11 cellular contexts compared by ENCODE assay signal in the genomic region with DNA sequence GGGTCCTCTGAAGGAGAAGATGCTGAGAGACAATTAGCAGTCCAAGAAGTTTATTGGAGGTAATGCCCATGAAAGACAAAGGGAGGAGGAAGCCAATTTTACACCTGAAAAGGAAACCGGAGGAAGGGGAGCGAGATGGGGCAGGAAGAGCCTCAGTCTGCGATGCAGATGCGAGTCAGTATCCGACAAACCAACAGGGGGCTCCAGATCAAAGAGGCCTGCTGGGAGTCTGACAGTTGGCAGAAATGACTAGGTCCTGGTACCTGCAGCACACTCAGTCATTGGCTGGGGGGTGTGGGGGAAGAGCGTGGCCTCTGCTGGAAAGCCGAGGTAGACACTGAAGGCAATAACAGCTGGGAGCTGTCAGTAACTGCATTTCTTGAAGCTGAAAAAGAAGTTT.
A peak's percentile ranks its signal among the peaks of the same experiment; 100 is the strongest.
DNase-seq lines count a peak whose midpoint lies in the region; ATAC-seq and TF ChIP-seq lines count a peak whose summit lies in the region.
"Had no signal": no experiment of that assay in that cellular context is flagged by ENCODE, and none has a peak within 500 bp of the region (broad histone marks: within the 10 kb centered on the region; RNA-seq: fewer than 3 reads in every experiment).

No MANE protein-coding gene starts in this region.

- no peak overlapping the region for H2AFZ ChIP-seq in PC-3 (ENCODE audit: low read length)

- peak; percentile 92 for ATAC-seq in GM18519 (IDR thresholded peaks at IDR 0.05; ENCODE audit: low FRiP score, unreplicated experiment)
- peak; percentile 79 for ATAC-seq in HG02759 (IDR thresholded peaks at IDR 0.05; ENCODE audit: unreplicated experiment)
- no peak for ATAC-seq in PC-3

- TF ChIP-seq EP300 in esophagus muscularis mucosa (IDR thresholded peaks at IDR 0.05), result no peak

- no peaks in the 10 kb centered on the region for H3K4me1 ChIP-seq in A673 (ENCODE audit: insufficient read depth, low read length, poor library complexity, severe bottlenecking)
- peaks cover 13% of the 10 kb centered on the region for H3K4me1 ChIP-seq in PC-3 (ENCODE audit: insufficient read depth, low read length)
- H3K4me1 ChIP-seq in esophagus muscularis mucosa, result no peaks in the 10 kb centered on the region

- peaks cover 8% of the 10 kb centered on the region for H3K27me3 ChIP-seq in A673 (replicated peaks; ENCODE audit: insufficient read depth, low read depth, low read length, poor library complexity)
- no peaks in the 10 kb centered on the region for H3K27me3 ChIP-seq in PC-3 (ENCODE audit: low read length)
- H3K27me3 ChIP-seq in esophagus muscularis mucosa, result no peaks in the 10 kb centered on the region

- no peaks in the 10 kb centered on the region for H3F3A ChIP-seq in PC-3 (ENCODE audit: low read length, unreplicated experiment)

- no peak overlapping the region for H3K27ac Mint-ChIP-seq in activated T-helper 2 cell treated with anti-CD3 and anti-CD28 coated beads, Interferon-gamma antibody, Interleukin-2, Interleukin-4, amounts not matched to agents 10 μg/mL and 5 μg/mL and 100 μg/mL, durations not matched to agents 14 hours and 24 hours and 36 hours
- H3K27ac Mint-ChIP-seq: dendritic cell treated with granulocyte-macrophage colony-stimulating factor and Interleukin-4, amounts not matched to agents 40 ng/mL and 50 ng/mL, for 4 days had no signal

- intact Hi-C loops in A673 (cut with micrococcal nuclease; ENCODE audit: unreplicated experiment) (no loop called here), PC-3 (cut with micrococcal nuclease) (no loop called here), esophagus muscularis mucosa (cut with DNase I) (no loop called here)
- intact Hi-C loops in activated T-helper 2 cell treated with anti-CD3 and anti-CD28 coated beads, Interferon-gamma antibody, Interleukin-2, Interleukin-4, amounts not matched to agents 10 μg/mL and 5 μg/mL and 100 μg/mL, durations not matched to agents 14 hours and 24 hours and 36 hours (cut with micrococcal nuclease), result no loop called here

- H3K4me3 ChIP-seq in A673 (ENCODE audit: low read depth, low read length, poor library complexity, severe bottlenecking), result no peak overlapping the region
- no peak overlapping the region for H3K4me3 ChIP-seq in PC-3 (ENCODE audit: low read length)
- H3K4me3 ChIP-seq in esophagus muscularis mucosa, result no peak overlapping the region

- H3K9ac ChIP-seq in PC-3 (ENCODE audit: low read length), result no peak overlapping the region
- H3K9ac ChIP-seq: KMS-11 had no signal

- H3K27me3 Mint-ChIP-seq in activated T-helper 2 cell treated with anti-CD3 and anti-CD28 coated beads, Interferon-gamma antibody, Interleukin-2, Interleukin-4, amounts not matched to agents 10 μg/mL and 5 μg/mL and 100 μg/mL, durations not matched to agents 14 hours and 24 hours and 36 hours (ENCODE audit: low read depth), result no peaks in the 10 kb centered on the region
- H3K27me3 Mint-ChIP-seq: dendritic cell treated with granulocyte-macrophage colony-stimulating factor and Interleukin-4, amounts not matched to agents 40 ng/mL and 50 ng/mL, for 4 days had no signal

- CTCF ChIA-PET in A673 (lab: Charles Lee), result no interaction called here
- CTCF ChIA-PET in PC-3 (lab: Charles Lee), result no interaction called here

- no peak overlapping the region for H3K4me2 ChIP-seq in PC-3 (ENCODE audit: low read length)
- H3K4me2 ChIP-seq: KMS-11 had no signal

- DNase-seq in A673 (ENCODE audit: low spot score) (peak; percentile 24), PC-3 (no peak), NCI-H1694 (lab: John Stamatoyannopoulos, UW) (no peak), esophagus muscularis mucosa (ENCODE audit: extremely low spot score) (no peak), HT-29 (ENCODE audit: low spot score) (no peak)
- no peak for DNase-seq in activated T-helper 2 cell treated with anti-CD3 and anti-CD28 coated beads, Interferon-gamma antibody, Interleukin-2, Interleukin-4, amounts not matched to agents 10 μg/mL and 5 μg/mL and 100 μg/mL, durations not matched to agents 14 hours and 24 hours and 36 hours (ENCODE audit: low spot score)
- DNase-seq: Calu3 had no signal

- 25% methylated on average over 7 of the region's 7 CpGs for WGBS in esophagus muscularis mucosa

- H3K27ac ChIP-seq in A673 (ENCODE audit: low read depth, low read length, poor library complexity, severe bottlenecking), result no peak overlapping the region
- no peak overlapping the region for H3K27ac ChIP-seq in PC-3 (ENCODE audit: low read length)
- H3K27ac ChIP-seq in esophagus muscularis mucosa (replicated peaks in 1 of 4), result no peak overlapping the region
- H3K27ac ChIP-seq: KMS-11 had no signal

- no peak overlapping the region for H3K4me3 Mint-ChIP-seq in activated T-helper 2 cell treated with anti-CD3 and anti-CD28 coated beads, Interferon-gamma antibody, Interleukin-2, Interleukin-4, amounts not matched to agents 10 μg/mL and 5 μg/mL and 100 μg/mL, durations not matched to agents 14 hours and 24 hours and 36 hours (ENCODE audit: low read depth)
- H3K4me3 Mint-ChIP-seq: dendritic cell treated with granulocyte-macrophage colony-stimulating factor and Interleukin-4, amounts not matched to agents 40 ng/mL and 50 ng/mL, for 4 days had no signal

- H3K4me1 Mint-ChIP-seq in activated T-helper 2 cell treated with anti-CD3 and anti-CD28 coated beads, Interferon-gamma antibody, Interleukin-2, Interleukin-4, amounts not matched to agents 10 μg/mL and 5 μg/mL and 100 μg/mL, durations not matched to agents 14 hours and 24 hours and 36 hours (ENCODE audit: low read depth), result peaks cover 1% of the 10 kb centered on the region

- POLR2A ChIA-PET in A673 (lab: Charles Lee; ENCODE audit: low non-redundant PET) (no interaction called here), PC-3 (lab: Charles Lee; ENCODE audit: unreplicated experiment) (no interaction called here)

- no peaks in the 10 kb centered on the region for H3K9me2 ChIP-seq in PC-3 (replicated peaks; ENCODE audit: low read length)

- no peaks in the 10 kb centered on the region for H3K79me2 ChIP-seq in PC-3 (ENCODE audit: low read length)

- BruUV-seq in A673 (replicated peaks; lab: Mats Ljungman, UMichigan) (no TSS peak), PC-3 (replicated peaks; lab: Mats Ljungman, UMichigan) (no TSS peak)

- H3K36me3 ChIP-seq in A673 (ENCODE audit: insufficient read depth, low read length, poor library complexity, severe bottlenecking) (no peaks in the 10 kb centered on the region), PC-3 (ENCODE audit: low read depth, low read length) (no peaks in the 10 kb centered on the region), esophagus muscularis mucosa (no peaks in the 10 kb centered on the region)

- no peak for TF ChIP-seq POLR2A in esophagus muscularis mucosa (IDR thresholded peaks at IDR 0.05; ENCODE audit: low read depth)

- peak; percentile 48 for TF ChIP-seq CTCF in A673 (conservative IDR thresholded peaks at IDR 0.05; ENCODE audit: low read depth, low read length)
- TF ChIP-seq CTCF in PC-3 (conservative IDR thresholded peaks at IDR 0.05; ENCODE audit: low read depth, low read length), result peak; percentile 22; the same call in 1 of the 2 replicates
- no peak for TF ChIP-seq CTCF in esophagus muscularis mucosa (IDR thresholded peaks at IDR 0.05)

- no peaks in the 10 kb centered on the region for H4K20me1 ChIP-seq in PC-3 (ENCODE audit: low read length)

- no peaks in the 10 kb centered on the region for H3K9me3 Mint-ChIP-seq in activated T-helper 2 cell treated with anti-CD3 and anti-CD28 coated beads, Interferon-gamma antibody, Interleukin-2, Interleukin-4, amounts not matched to agents 10 μg/mL and 5 μg/mL and 100 μg/mL, durations not matched to agents 14 hours and 24 hours and 36 hours
- H3K9me3 Mint-ChIP-seq: dendritic cell treated with granulocyte-macrophage colony-stimulating factor and Interleukin-4, amounts not matched to agents 40 ng/mL and 50 ng/mL, for 4 days had no signal

- H3K9me3 ChIP-seq in A673 (ENCODE audit: low read depth, low read length, poor library complexity, severe bottlenecking), result no peaks in the 10 kb centered on the region
- H3K9me3 ChIP-seq in PC-3 (ENCODE audit: low read length), result no peaks in the 10 kb centered on the region
- H3K9me3 ChIP-seq in esophagus muscularis mucosa, result no peaks in the 10 kb centered on the region

- H3K36me3 Mint-ChIP-seq in activated T-helper 2 cell treated with anti-CD3 and anti-CD28 coated beads, Interferon-gamma antibody, Interleukin-2, Interleukin-4, amounts not matched to agents 10 μg/mL and 5 μg/mL and 100 μg/mL, durations not matched to agents 14 hours and 24 hours and 36 hours (ENCODE audit: low read depth), result no peaks in the 10 kb centered on the region

Comparison
In these comparisons a context has a peak if more than half of its experiments do, and no peak if none do; other contexts are left out.
1. CTCF ChIP-seq: peak in A673 (single experiment) and PC-3 (single experiment); none in esophagus muscularis mucosa (0 of 3).